19 cellular contexts compared by ENCODE assay signal in genomic region chr22:46022881-46023512, GRCh38. TPM values are rescaled to one million over a fixed set of nuclear protein-coding genes. Genes with fewer than 3 reads are reported as not detected.
"Had no signal": no experiment of that assay in that cellular context is flagged by ENCODE, and none has a peak within 500 bp of the region (broad histone marks: within the 10 kb centered on the region; RNA-seq: fewer than 3 reads in every experiment).

No MANE protein-coding gene starts in this region.

- H3K36me3 ChIP-seq: stomach had no signal

- H3K9me3 Mint-ChIP-seq: activated CD4-positive, alpha-beta T cell treated with anti-CD3 and anti-CD28 coated beads, Interleukin-2, amount 10 ng/mL, durations not matched to agents 7 days and 5 days; activated naive CD4-positive, alpha-beta T cell treated with anti-CD3 and anti-CD28 coated beads, Interleukin-2, amount 10 ng/mL, durations not matched to agents 7 days and 5 days; central memory CD8-positive, alpha-beta T cell; immature natural killer cell; memory B cell; nephron had no signal

- H3K4me3 ChIP-seq: stomach had no signal

- DNase-seq: activated CD4-positive, alpha-beta T cell treated with anti-CD3 and anti-CD28 coated beads, Interleukin-2, amount 10 ng/mL, durations not matched to agents 7 days and 5 days; activated CD8-positive, alpha-beta memory T cell treated with anti-CD3 and anti-CD28 coated beads for 24 hours; activated CD8-positive, alpha-beta memory T cell treated with anti-CD3 and anti-CD28 coated beads, Interleukin-2, amount 50 U/mL, for 48 hours; activated effector memory CD4-positive, alpha-beta T cell treated with Interleukin-2 at 50 U/mL for 16 hours; activated T-cell treated with anti-CD3 and anti-CD28 coated beads, Interleukin-2, amount 50 U/mL, for 48 hours; cortex of kidney; immature natural killer cell; stimulated activated CD4-positive, alpha-beta T cell treated with anti-CD3 and anti-CD28 coated beads, Interleukin-15, amount 100 ng/mL, for 24 hours; stimulated activated CD4-positive, alpha-beta T cell treated with anti-CD3 and anti-CD28 coated beads, Interleukin-2, amount 100 ng/mL, for 48 hours; stomach; T-helper 1 cell; T-helper 9 cell had no signal

- ATAC-seq: left ventricle myocardium superior had no signal

- H3K36me3 Mint-ChIP-seq: activated naive CD4-positive, alpha-beta T cell treated with anti-CD3 and anti-CD28 coated beads, Interleukin-2, amount 10 ng/mL, durations not matched to agents 7 days and 5 days had no signal

- H3K27ac Mint-ChIP-seq: activated CD4-positive, alpha-beta T cell treated with anti-CD3 and anti-CD28 coated beads, Interleukin-2, amount 10 ng/mL, durations not matched to agents 7 days and 5 days; activated naive CD4-positive, alpha-beta T cell treated with anti-CD3 and anti-CD28 coated beads, Interleukin-2, amount 10 ng/mL, durations not matched to agents 7 days and 5 days; immature natural killer cell; memory B cell; nephron had no signal

- H3K9me3 ChIP-seq: stomach had no signal

- H3K4me3 Mint-ChIP-seq: activated CD4-positive, alpha-beta T cell treated with anti-CD3 and anti-CD28 coated beads, Interleukin-2, amount 10 ng/mL, durations not matched to agents 7 days and 5 days; activated naive CD4-positive, alpha-beta T cell treated with anti-CD3 and anti-CD28 coated beads, Interleukin-2, amount 10 ng/mL, durations not matched to agents 7 days and 5 days; central memory CD8-positive, alpha-beta T cell; immature natural killer cell; memory B cell; nephron had no signal

RNA-seq across cellular contexts. Expression of gene WNT7B, which starts 46.0 kb away (rescaled TPM):
- total RNA-seq: activated CD4-positive, alpha-beta T cell treated with anti-CD3 and anti-CD28 coated beads, Interleukin-2, amount 10 ng/mL, durations not matched to agents 7 days and 5 days; aorta; left ventricle myocardium superior; skeletal muscle tissue; stomach had no signal
- polyA plus RNA-seq: aorta, immature natural killer cell had no signal
